19 cellular contexts compared by ENCODE assay signal in genomic region chr5:16841416-16841815, GRCh38.
"Had no signal": no experiment of that assay in that cellular context is flagged by ENCODE, and none has a peak within 500 bp of the region (broad histone marks: within the 10 kb centered on the region; RNA-seq: fewer than 3 reads in every experiment).

No MANE protein-coding gene starts in this region.

- ATAC-seq: esophagus mucosa; gastrocnemius medialis; heart right ventricle; left lung; lower lobe of right lung; naive thymus-derived CD4-positive, alpha-beta T cell; sciatic nerve had no signal

- H3K4me1 ChIP-seq: gastrocnemius medialis, left lung, uterus had no signal

- H3K4me3 ChIP-seq: coronary artery, gastrocnemius medialis, heart right ventricle, left lung, lower lobe of right lung, skin epidermis, stomach, uterus had no signal

- H3K27ac Mint-ChIP-seq: immature natural killer cell; naive thymus-derived CD4-positive, alpha-beta T cell; type B pancreatic cell had no signal

- H3K9me3 Mint-ChIP-seq: type B pancreatic cell had no signal

- H3K36me3 ChIP-seq: gastrocnemius medialis, heart right ventricle, left lung, lower lobe of right lung, stomach, uterus had no signal

- H3K36me3 Mint-ChIP-seq: naive thymus-derived CD4-positive, alpha-beta T cell had no signal

- H3K27me3 Mint-ChIP-seq: type B pancreatic cell had no signal

- H3K9me3 ChIP-seq: gastrocnemius medialis, heart right ventricle, left lung, lower lobe of right lung, stomach, uterus had no signal

- H3K27ac ChIP-seq: coronary artery, gastrocnemius medialis, heart right ventricle, left lung, lower lobe of right lung, stomach had no signal

- H3K4me3 Mint-ChIP-seq: immature natural killer cell; naive thymus-derived CD4-positive, alpha-beta T cell; type B pancreatic cell had no signal

- H3K27me3 ChIP-seq: gastrocnemius medialis, heart right ventricle, left lung, stomach, uterus had no signal

- DNase-seq: caudate nucleus; effector CD4-positive, alpha-beta T cell; gastrocnemius medialis; heart right ventricle; immature natural killer cell; left lung; lower lobe of right lung; mesendoderm; naive thymus-derived CD4-positive, alpha-beta T cell; posterior cingulate gyrus; stimulated activated naive CD4-positive, alpha-beta T cell; stomach; substantia nigra; uterus had no signal

- H3K4me1 Mint-ChIP-seq: immature natural killer cell; naive thymus-derived CD4-positive, alpha-beta T cell had no signal
